In the genomic region with DNA sequence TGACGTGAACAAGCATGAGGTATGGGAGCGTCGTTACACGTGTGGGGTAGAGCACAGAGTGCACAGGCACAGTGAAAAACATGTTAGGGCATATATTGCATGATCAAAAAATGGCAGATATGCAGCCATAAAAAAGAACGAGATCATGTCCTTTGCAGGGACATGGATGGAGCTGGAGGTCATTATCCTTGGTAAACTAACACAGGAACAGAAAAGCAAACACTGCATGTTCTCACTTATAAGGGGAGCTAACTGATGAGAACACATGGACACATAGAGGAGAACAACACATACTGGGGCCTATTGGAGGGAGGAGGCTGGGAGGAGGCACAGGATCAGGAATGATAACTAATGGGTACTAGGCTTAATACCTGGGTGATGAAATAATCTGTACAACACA, we compare ENCODE assay signal across 17 cellular contexts.
"Had no signal": no experiment of that assay in that cellular context is flagged by ENCODE, and none has a peak within 500 bp of the region (broad histone marks: within the 10 kb centered on the region; RNA-seq: fewer than 3 reads in every experiment).

No MANE protein-coding gene starts in this region.

- H3K27ac ChIP-seq: epithelial cell of prostate, hepatocyte, parathyroid adenoma had no signal

- ATAC-seq: effector memory CD8-positive, alpha-beta T cell; left colon; naive thymus-derived CD4-positive, alpha-beta T cell had no signal

- H3K4me3 ChIP-seq: esophagus muscularis mucosa, gastroesophageal sphincter, hepatocyte, right atrium auricular region, smooth muscle cell had no signal

- H3K4me2 ChIP-seq: hepatocyte, smooth muscle cell had no signal

- H3K27me3 ChIP-seq: esophagus muscularis mucosa, gastroesophageal sphincter, hepatocyte, right atrium auricular region had no signal

- H3K79me2 ChIP-seq: hepatocyte, parathyroid adenoma had no signal

- H3K9ac ChIP-seq: parathyroid adenoma had no signal

- FAIRE-seq: kidney had no signal

- H2AFZ ChIP-seq: hepatocyte, parathyroid adenoma had no signal

- DNase-seq: effector memory CD8-positive, alpha-beta T cell; glutamatergic neuron; kidney; left colon; mammary epithelial cell; naive thymus-derived CD4-positive, alpha-beta T cell; nephron progenitor cell; stimulated activated CD4-positive, alpha-beta T cell treated with anti-CD3 and anti-CD28 coated beads, Interleukin-2, amount 100 ng/mL, for 48 hours; stimulated activated naive CD4-positive, alpha-beta T cell treated with Interleukin-2 at 50 U/mL for 16 hours; trophoblast cell had no signal

- H3K9me3 ChIP-seq: esophagus muscularis mucosa, gastroesophageal sphincter, right atrium auricular region had no signal
